ENCODE assay signal across 15 cellular contexts in the genomic region with DNA sequence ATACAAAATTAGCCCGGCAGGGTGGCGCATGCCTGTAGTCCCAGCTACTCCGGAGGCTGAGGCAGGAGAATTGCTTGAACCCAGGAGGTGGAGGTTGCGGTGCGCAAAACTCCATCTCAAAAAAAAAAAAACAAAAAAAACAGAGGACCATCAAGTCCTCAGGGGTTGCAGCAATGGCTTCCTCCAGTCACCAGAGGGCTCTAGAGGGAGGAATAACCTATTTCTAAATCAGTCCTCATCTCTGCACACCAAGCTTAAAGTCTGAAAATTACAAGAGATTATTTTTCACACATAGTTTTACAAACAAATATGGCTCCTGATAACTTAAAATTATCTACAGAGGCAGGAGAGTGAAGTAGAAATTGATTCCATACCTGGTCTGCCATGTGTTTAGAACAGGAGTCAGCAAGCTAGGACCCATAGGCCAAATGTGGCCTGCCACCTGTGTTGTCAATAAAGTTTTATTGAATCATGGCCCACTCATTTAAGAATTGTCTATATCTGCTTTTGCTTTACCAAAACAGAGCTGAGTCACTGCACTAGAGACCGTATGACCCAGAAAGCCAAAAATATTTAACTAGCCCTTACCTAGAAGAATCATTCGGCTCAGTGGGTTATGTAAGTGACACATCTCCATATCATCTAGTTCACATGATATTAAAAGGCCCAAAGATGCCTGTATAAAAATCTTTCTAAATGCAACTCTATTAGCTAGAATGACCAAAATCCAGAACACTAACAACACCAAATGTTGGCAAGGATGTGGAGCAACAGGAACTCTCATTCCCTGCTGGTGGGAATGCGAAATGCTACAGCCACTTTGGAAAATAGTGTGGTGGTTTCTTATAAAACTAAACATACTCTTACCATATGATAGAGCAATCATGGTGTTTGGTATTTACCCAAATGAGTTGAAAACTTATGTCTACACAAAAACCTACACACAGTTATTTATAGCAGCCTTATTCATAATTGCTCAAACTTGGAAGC.
DNase-seq lines count a peak whose midpoint lies in the region; ATAC-seq, FAIRE-seq and TF ChIP-seq lines count a peak whose summit lies in the region.
"Had no signal": no experiment of that assay in that cellular context is flagged by ENCODE, and none has a peak within 500 bp of the region (broad histone marks: within the 10 kb centered on the region; RNA-seq: fewer than 3 reads in every experiment).

No MANE protein-coding gene starts in this region.

- H4K20me1 ChIP-seq in GM12878 (ENCODE audit: control insufficient read depth, insufficient read depth) (no peaks in the 10 kb centered on the region), smooth muscle cell (ENCODE audit: low read depth) (no peaks in the 10 kb centered on the region)

- H3K9me3 ChIP-seq in GM12878 (replicated peaks; ENCODE audit: control insufficient read depth, insufficient read depth, low read length) (no peaks in the 10 kb centered on the region), smooth muscle cell (replicated peaks; ENCODE audit: low read depth) (no peaks in the 10 kb centered on the region)
- H3K9me3 ChIP-seq: gastrocnemius medialis had no signal

- H3K27ac Mint-ChIP-seq in activated CD8-positive, alpha-beta T cell treated with anti-CD3 and anti-CD28 coated beads for 36 hours: no peak overlapping the region
- no peak overlapping the region for H3K27ac Mint-ChIP-seq in activated CD8-positive, alpha-beta T cell treated with anti-CD3 and anti-CD28 coated beads, Interleukin-2, amount 10 ng/mL, durations not matched to agents 7 days and 5 days
- H3K27ac Mint-ChIP-seq: B cell; stimulated activated naive B cell treated with anti-CD40 and anti-IgM and Interleukin-4, amounts not matched to agents 10 μg/mL and 1 μg/mL and 100 μg/mL, for 72 hours had no signal

- no peaks in the 10 kb centered on the region for H3F3A ChIP-seq in smooth muscle cell (ENCODE audit: low read depth)

- H3K4me2 ChIP-seq in GM12878 (ENCODE audit: control insufficient read depth, insufficient read depth) (no peak overlapping the region), smooth muscle cell (no peak overlapping the region)

- no peaks in the 10 kb centered on the region for H3K36me3 Mint-ChIP-seq in activated CD8-positive, alpha-beta T cell treated with anti-CD3 and anti-CD28 coated beads for 36 hours (ENCODE audit: low read depth)
- no peaks in the 10 kb centered on the region for H3K36me3 Mint-ChIP-seq in activated CD8-positive, alpha-beta T cell treated with anti-CD3 and anti-CD28 coated beads, Interleukin-2, amount 10 ng/mL, durations not matched to agents 7 days and 5 days (ENCODE audit: low read depth)
- H3K36me3 Mint-ChIP-seq: stimulated activated naive B cell treated with anti-CD40 and anti-IgM and Interleukin-4, amounts not matched to agents 10 μg/mL and 1 μg/mL and 100 μg/mL, for 72 hours had no signal

- H3K36me3 ChIP-seq in GM12878 (ENCODE audit: control insufficient read depth in 2 of 2, insufficient read depth in 2 of 2, low read length in 1 of 2) (no peaks in the 10 kb centered on the region), smooth muscle cell (ENCODE audit: low read depth) (no peaks in the 10 kb centered on the region)
- H3K36me3 ChIP-seq: gastrocnemius medialis had no signal

- CTCF ChIA-PET in activated CD8-positive, alpha-beta T cell treated with anti-CD3 and anti-CD28 coated beads for 36 hours (lab: Charles Lee): interaction anchor here (1.5 kb wide), 1 partner anchor 264 kb away, joined by 3 read pairs; no protein-coding TSS in a partner anchor
- CTCF ChIA-PET in activated CD8-positive, alpha-beta T cell treated with anti-CD3 and anti-CD28 coated beads, Interleukin-2, amount 10 ng/mL, durations not matched to agents 7 days and 5 days (lab: Charles Lee): interaction anchor here (1.5 to 2.1 kb wide), 2 partner anchors 213 to 266 kb away, joined by 5 to 10 read pairs; no protein-coding TSS in a partner anchor
- CTCF ChIA-PET in GM12878 (lab: Yijun Ruan, JAX): interaction anchor here (0.6 to 12.1 kb wide), 7 partner anchors 10 to 677 kb away, joined by 3 to 401 read pairs (median 3); a partner anchor contains a TSS

- peak; percentile 12 for TF ChIP-seq CTCF in activated CD8-positive, alpha-beta T cell treated with anti-CD3 and anti-CD28 coated beads for 36 hours (IDR thresholded peaks at IDR 0.05)
- peak; percentile 22; the same call in 1 of the 2 replicates for TF ChIP-seq CTCF in LNCAP (IDR thresholded peaks at IDR 0.05)
- peak; percentile 18 to 37 (median 20); a peak in 3 of 6 replicates for TF ChIP-seq CTCF in GM12878 (IDR thresholded peaks at IDR 0.05 in 2 of 3, conservative IDR thresholded peaks at IDR 0.05 in 1 of 3; ENCODE audit: control insufficient read depth in 2 of 3, extremely low read depth in 1 of 3, insufficient read depth in 1 of 3, low read depth in 3 of 3, low read length in 3 of 3)
- peak; percentile 15 for TF ChIP-seq CTCF in smooth muscle cell (IDR thresholded peaks at IDR 0.05; ENCODE audit: borderline replicate concordance, insufficient read depth, poor library complexity, severe bottlenecking)

- no peaks in the 10 kb centered on the region for H3K4me1 Mint-ChIP-seq in activated CD8-positive, alpha-beta T cell treated with anti-CD3 and anti-CD28 coated beads for 36 hours (ENCODE audit: low read depth)
- H3K4me1 Mint-ChIP-seq in activated CD8-positive, alpha-beta T cell treated with anti-CD3 and anti-CD28 coated beads, Interleukin-2, amount 10 ng/mL, durations not matched to agents 7 days and 5 days (ENCODE audit: low read depth): no peaks in the 10 kb centered on the region
- H3K4me1 Mint-ChIP-seq: B cell; stimulated activated naive B cell treated with anti-CD40 and anti-IgM and Interleukin-4, amounts not matched to agents 10 μg/mL and 1 μg/mL and 100 μg/mL, for 72 hours had no signal

- no peak for ATAC-seq in activated CD8-positive, alpha-beta T cell treated with anti-CD3 and anti-CD28 coated beads for 36 hours
- ATAC-seq in activated CD8-positive, alpha-beta T cell treated with anti-CD3 and anti-CD28 coated beads, Interleukin-2, amount 10 ng/mL, durations not matched to agents 7 days and 5 days: no peak
- ATAC-seq in GM12878 (peak; percentile 60; the same call in 1 of the 3 replicates), HG02973 (IDR thresholded peaks at IDR 0.05; ENCODE audit: unreplicated experiment) (no peak)
- ATAC-seq: gastrocnemius medialis; stimulated activated naive B cell treated with anti-CD40 and anti-IgM and Interleukin-4, amounts not matched to agents 10 μg/mL and 1 μg/mL and 100 μg/mL, for 72 hours had no signal

- RAD21 ChIA-PET in GM12878 (lab: Charles Lee; ENCODE audit: unreplicated experiment): interaction anchor here (0.7 to 1.8 kb wide), 4 partner anchors 210 to 319 kb away, joined by 3 to 8 read pairs (median 4); no protein-coding TSS in a partner anchor

- POLR2A ChIA-PET in activated CD8-positive, alpha-beta T cell treated with anti-CD3 and anti-CD28 coated beads for 36 hours (lab: Charles Lee): interaction anchor here (1.1 kb wide), 1 partner anchor 19 kb away, joined by 3 read pairs; no protein-coding TSS in a partner anchor
- POLR2A ChIA-PET in activated CD8-positive, alpha-beta T cell treated with anti-CD3 and anti-CD28 coated beads, Interleukin-2, amount 10 ng/mL, durations not matched to agents 7 days and 5 days (lab: Charles Lee): no interaction called here
- POLR2A ChIA-PET in GM12878 (lab: Charles Lee): interaction anchor here (0.7 kb wide), 1 partner anchor 197 kb away, joined by 4 read pairs; no protein-coding TSS in a partner anchor

- H3K27me3 Mint-ChIP-seq in activated CD8-positive, alpha-beta T cell treated with anti-CD3 and anti-CD28 coated beads for 36 hours: no peaks in the 10 kb centered on the region
- H3K27me3 Mint-ChIP-seq in activated CD8-positive, alpha-beta T cell treated with anti-CD3 and anti-CD28 coated beads, Interleukin-2, amount 10 ng/mL, durations not matched to agents 7 days and 5 days (ENCODE audit: low read depth): no peaks in the 10 kb centered on the region
- H3K27me3 Mint-ChIP-seq: B cell; stimulated activated naive B cell treated with anti-CD40 and anti-IgM and Interleukin-4, amounts not matched to agents 10 μg/mL and 1 μg/mL and 100 μg/mL, for 72 hours had no signal

- in situ Hi-C loops in GM12878 (cut with MboI): loop anchor here (5.0 to 10.0 kb wide), 3 partner anchors 64 to 587 kb away; no protein-coding TSS in a partner anchor

- H3K4me3 ChIP-seq in GM12878 (no peak overlapping the region), smooth muscle cell (no peak overlapping the region)
- H3K4me3 ChIP-seq: gastrocnemius medialis had no signal

- H3K4me1 ChIP-seq in GM12878 (ENCODE audit: control insufficient read depth, insufficient read depth, low read length) (no peaks in the 10 kb centered on the region), smooth muscle cell (ENCODE audit: low read depth) (peaks cover 4% of the 10 kb centered on the region)

- no peaks in the 10 kb centered on the region for H3K79me2 ChIP-seq in GM12878 (ENCODE audit: control insufficient read depth, insufficient read depth, low read length)
- no peaks in the 10 kb centered on the region for H3K79me2 ChIP-seq in smooth muscle cell (ENCODE audit: low read depth)

- H3K27me3 ChIP-seq in GM12878 (replicated peaks in 1 of 2; ENCODE audit: control insufficient read depth in 2 of 2, insufficient read depth in 2 of 2, low read length in 1 of 2): no peaks in the 10 kb centered on the region
- no peaks in the 10 kb centered on the region for H3K27me3 ChIP-seq in smooth muscle cell (ENCODE audit: low read depth)
- H3K27me3 ChIP-seq: gastrocnemius medialis had no signal

- no peak for FAIRE-seq in GM12878 (lab: Jason Lieb, UNC)

- no peak for TF ChIP-seq EP300 in GM12878 (IDR thresholded peaks at IDR 0.05; ENCODE audit: borderline replicate concordance in 1 of 2, control insufficient read depth in 1 of 2, low read depth in 2 of 2, low read length in 2 of 2)

- 82% methylated on average over 8 of the region's 8 CpGs for WGBS in GM12878 (ENCODE audit: insufficient coverage, insufficient replicate concordance, low lambda C conversion rate, missing lambda C conversion rate)
- WGBS in smooth muscle cell (ENCODE audit: low lambda C conversion rate): 99% methylated on average over 8 of the region's 8 CpGs

- H2AFZ ChIP-seq in GM12878 (ENCODE audit: control insufficient read depth, low read depth, low read length) (no peak overlapping the region), smooth muscle cell (ENCODE audit: low read depth) (no peak overlapping the region)

- no peaks in the 10 kb centered on the region for H3K9me3 Mint-ChIP-seq in activated CD8-positive, alpha-beta T cell treated with anti-CD3 and anti-CD28 coated beads for 36 hours
- no peaks in the 10 kb centered on the region for H3K9me3 Mint-ChIP-seq in activated CD8-positive, alpha-beta T cell treated with anti-CD3 and anti-CD28 coated beads, Interleukin-2, amount 10 ng/mL, durations not matched to agents 7 days and 5 days (ENCODE audit: insufficient read depth)
- H3K9me3 Mint-ChIP-seq: stimulated activated naive B cell treated with anti-CD40 and anti-IgM and Interleukin-4, amounts not matched to agents 10 μg/mL and 1 μg/mL and 100 μg/mL, for 72 hours had no signal

- intact Hi-C loops in activated CD8-positive, alpha-beta T cell treated with anti-CD3 and anti-CD28 coated beads for 36 hours (cut with micrococcal nuclease): no loop called here
- intact Hi-C loops in GM12878 (cut with micrococcal nuclease; ENCODE audit: unreplicated experiment): no loop called here

- DNase-seq in activated CD8-positive, alpha-beta T cell treated with anti-CD3 and anti-CD28 coated beads for 36 hours: peak; percentile 3
- no peak for DNase-seq in activated CD8-positive, alpha-beta T cell treated with anti-CD3 and anti-CD28 coated beads, Interleukin-2, amount 10 ng/mL, durations not matched to agents 7 days and 5 days
- DNase-seq in GM12878 (ENCODE audit: low read depth, low spot score) (no peak), smooth muscle cell (lab: John Stamatoyannopoulos, UW; ENCODE audit: unreplicated experiment) (no peak), mesenteric fat pad (ENCODE audit: low spot score) (no peak), DMS79 treated with DMSO at 0.1 percent for 48 hours (lab: John Stamatoyannopoulos, UW) (no peak)
- DNase-seq: gastrocnemius medialis; islet precursor cell; NCI-H446 treated with DMSO at 0.1 percent for 48 hours; stimulated activated CD4-positive, alpha-beta T cell treated with anti-CD3 and anti-CD28 coated beads, Interleukin-4, amount 100 ng/mL, for 24 hours; stimulated activated naive B cell treated with anti-CD40 and anti-IgM and Interleukin-4, amounts not matched to agents 10 μg/mL and 1 μg/mL and 100 μg/mL, for 72 hours had no signal

- SMC1A ChIA-PET in GM12878 (lab: Charles Lee; ENCODE audit: uncharacterized antibody, unreplicated experiment): interaction anchor here (0.7 to 1.5 kb wide), 8 partner anchors 17 to 319 kb away, joined by 3 to 14 read pairs (median 3); no protein-coding TSS in a partner anchor

- no peak overlapping the region for H3K27ac ChIP-seq in GM12878 (ENCODE audit: control insufficient read depth, insufficient read depth)
- no peak overlapping the region for H3K27ac ChIP-seq in smooth muscle cell (ENCODE audit: low read depth)
- H3K27ac ChIP-seq: gastrocnemius medialis, VCaP had no signal

- no peak for TF ChIP-seq POLR2A in GM12878 (IDR thresholded peaks at IDR 0.05; ENCODE audit: low read depth, low read length)

- BruUV-seq in GM12878 (replicated peaks; lab: Mats Ljungman, UMichigan): no TSS peak

- no peak overlapping the region for H3K4me3 Mint-ChIP-seq in activated CD8-positive, alpha-beta T cell treated with anti-CD3 and anti-CD28 coated beads for 36 hours
- H3K4me3 Mint-ChIP-seq in activated CD8-positive, alpha-beta T cell treated with anti-CD3 and anti-CD28 coated beads, Interleukin-2, amount 10 ng/mL, durations not matched to agents 7 days and 5 days: no peak overlapping the region
- H3K4me3 Mint-ChIP-seq: B cell; stimulated activated naive B cell treated with anti-CD40 and anti-IgM and Interleukin-4, amounts not matched to agents 10 μg/mL and 1 μg/mL and 100 μg/mL, for 72 hours had no signal

- no peak for TF ChIP-seq RAD21 in GM12878 (IDR thresholded peaks at IDR 0.05; ENCODE audit: insufficient read depth, low read depth, low read length)

- H3K9ac ChIP-seq in GM12878 (ENCODE audit: control insufficient read depth, insufficient read depth, low read length): no peak overlapping the region
- no peak overlapping the region for H3K9ac ChIP-seq in smooth muscle cell (ENCODE audit: low read depth)
